Comparison of ENCODE assay signal across 13 cellular contexts in the genomic region with DNA sequence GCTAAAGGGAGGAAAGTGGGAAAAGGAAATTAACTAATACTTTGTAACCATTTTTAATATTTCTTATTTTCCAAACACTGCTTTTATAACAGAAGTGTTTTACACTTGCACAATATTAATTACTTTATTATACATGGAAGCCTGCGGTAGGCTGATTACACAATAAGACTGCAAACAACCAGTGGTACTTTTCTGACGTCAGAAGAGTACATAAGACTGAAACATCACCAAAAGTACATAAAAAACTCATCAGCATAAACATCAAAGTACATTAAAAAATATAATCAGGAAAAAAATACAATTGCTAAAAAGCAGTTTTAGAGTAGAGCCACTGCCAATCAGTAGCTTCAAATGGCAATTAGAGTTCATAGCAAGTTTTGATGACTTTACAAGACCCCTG. TPM values are rescaled to one million over a fixed set of nuclear protein-coding genes. Genes with fewer than 3 reads are reported as not detected.
DNase-seq lines count a peak whose midpoint lies in the region; ATAC-seq and TF ChIP-seq lines count a peak whose summit lies in the region.
"Had no signal": no experiment of that assay in that cellular context is flagged by ENCODE, and none has a peak within 500 bp of the region (broad histone marks: within the 10 kb centered on the region; RNA-seq: fewer than 3 reads in every experiment).

No MANE protein-coding gene starts in this region.

- H3K4me3 ChIP-seq in SK-N-MC, result peak overlapping the region; percentile 51
- peak overlapping the region in 3 of 4 experiments; percentile 9 to 50 (median 25) for H3K4me3 ChIP-seq in fibroblast of lung (replicated peaks in 1 of 4; ENCODE audit: control extremely low read depth in 1 of 4, insufficient read depth in 1 of 4, low read depth in 3 of 4, low read length in 4 of 4)
- H3K4me3 ChIP-seq in gastrocnemius medialis, result peak overlapping the region in 3 of 4 donors; percentile 0 to 26 (median 13)
- H3K4me3 ChIP-seq: Peyer's patch, tibial artery had no signal

- H2AFZ ChIP-seq in fibroblast of lung (ENCODE audit: low read length), result no peak overlapping the region

- H3K4me3 Mint-ChIP-seq in activated T-cell treated with anti-CD3 and anti-CD28 coated beads, Interleukin-2, amount 50 U/mL, for 4 hours, result peak overlapping the region; percentile 46
- H3K4me3 Mint-ChIP-seq: dendritic cell treated with granulocyte-macrophage colony-stimulating factor and Interleukin-4, amounts not matched to agents 40 ng/mL and 50 ng/mL, for 4 days had no signal

- peaks cover 4% of the 10 kb centered on the region for H3K9me3 Mint-ChIP-seq in activated T-cell treated with anti-CD3 and anti-CD28 coated beads, Interleukin-2, amount 50 U/mL, for 4 hours
- H3K9me3 Mint-ChIP-seq: dendritic cell treated with granulocyte-macrophage colony-stimulating factor and Interleukin-4, amounts not matched to agents 40 ng/mL and 50 ng/mL, for 4 days; naive B cell had no signal

- H3K27me3 ChIP-seq in fibroblast of lung (ENCODE audit: control insufficient read depth, insufficient read depth, low read length), result no peaks in the 10 kb centered on the region
- H3K27me3 ChIP-seq in gastrocnemius medialis, result no peaks in the 10 kb centered on the region
- H3K27me3 ChIP-seq: Peyer's patch, tibial artery had no signal

- H3K36me3 ChIP-seq in SK-N-MC (ENCODE audit: insufficient read depth, low read length), result peaks cover 79% of the 10 kb centered on the region
- H3K36me3 ChIP-seq in fibroblast of lung (ENCODE audit: control insufficient read depth, insufficient read depth, low read length), result peaks cover 9% of the 10 kb centered on the region
- H3K36me3 ChIP-seq in gastrocnemius medialis, result peaks cover 0 to 11% of the 10 kb centered on the region in 2 donors

- peaks cover 8% of the 10 kb centered on the region for H3K4me1 ChIP-seq in fibroblast of lung (ENCODE audit: control insufficient read depth, extremely low read depth, insufficient read depth, low read length)
- peaks cover 49 to 57% of the 10 kb centered on the region in 2 donors for H3K4me1 ChIP-seq in gastrocnemius medialis

- intact Hi-C loops in gastrocnemius medialis (cut with DNase I; ENCODE audit: low total_unique reads), result loop anchor here (5.0 kb wide), 1 partner anchor 217 kb away; a partner anchor contains a TSS

- no peaks in the 10 kb centered on the region for H3K9me3 ChIP-seq in SK-N-MC (ENCODE audit: low read depth, low read length)
- H3K9me3 ChIP-seq in fibroblast of lung (ENCODE audit: control insufficient read depth, insufficient read depth, low read depth, low read length), result no peaks in the 10 kb centered on the region
- no peaks in the 10 kb centered on the region for H3K9me3 ChIP-seq in gastrocnemius medialis
- H3K9me3 ChIP-seq: Peyer's patch, tibial artery had no signal

- peaks cover 45% of the 10 kb centered on the region for H3K36me3 Mint-ChIP-seq in activated T-cell treated with anti-CD3 and anti-CD28 coated beads, Interleukin-2, amount 50 U/mL, for 4 hours (ENCODE audit: insufficient read depth)

- no peak for TF ChIP-seq POLR2A in gastrocnemius medialis (IDR thresholded peaks at IDR 0.05)

- no peaks in the 10 kb centered on the region for H4K20me1 ChIP-seq in fibroblast of lung (ENCODE audit: control insufficient read depth, extremely low read depth, insufficient read depth, low read length)

- peak overlapping the region; percentile 58 for H3K4me2 ChIP-seq in fibroblast of lung (ENCODE audit: extremely low read depth, insufficient read depth, low read length)

- no peak for DNase-seq in activated T-cell treated with anti-CD3 and anti-CD28 coated beads, Interleukin-2, amount 50 U/mL, for 4 hours
- DNase-seq in activated T-cell treated with anti-CD3 and anti-CD28 coated beads, Interleukin-2, amount 50 U/mL, for 48 hours, result no peak
- DNase-seq in SK-N-MC (ENCODE audit: low read depth, low spot score) (no peak), fibroblast of lung (ENCODE audit: low read depth in 2 of 2) (peak in 1 of 2 donors; percentile 86), gastrocnemius medialis (no peak), NCI-H82 (lab: John Stamatoyannopoulos, UW) (no peak)
- DNase-seq: naive B cell, NCI-H2029 treated with DMSO at 0.1 percent for 48 hours, Peyer's patch, tibial artery had no signal

- ATAC-seq in activated T-cell treated with anti-CD3 and anti-CD28 coated beads, Interleukin-2, amount 50 U/mL, for 4 hours, result no peak
- ATAC-seq in gastrocnemius medialis (no peak), HG02970 (IDR thresholded peaks at IDR 0.05; ENCODE audit: low FRiP score, unreplicated experiment) (no peak), HG02884 (IDR thresholded peaks at IDR 0.05; ENCODE audit: unreplicated experiment) (no peak)

- H3K4me1 Mint-ChIP-seq in activated T-cell treated with anti-CD3 and anti-CD28 coated beads, Interleukin-2, amount 50 U/mL, for 4 hours (ENCODE audit: low read depth), result peaks cover 64% of the 10 kb centered on the region

- H3K27me3 Mint-ChIP-seq in activated T-cell treated with anti-CD3 and anti-CD28 coated beads, Interleukin-2, amount 50 U/mL, for 4 hours (ENCODE audit: low read depth), result no peaks in the 10 kb centered on the region
- H3K27me3 Mint-ChIP-seq: dendritic cell treated with granulocyte-macrophage colony-stimulating factor and Interleukin-4, amounts not matched to agents 40 ng/mL and 50 ng/mL, for 4 days; naive B cell had no signal

- in situ Hi-C loops in gastrocnemius medialis (cut with MboI; ENCODE audit: low sequenced_read_pairs in 4 of 4), result no loop called here

- H3K79me2 ChIP-seq in fibroblast of lung (ENCODE audit: control insufficient read depth, insufficient read depth, low read length), result peaks cover 47% of the 10 kb centered on the region

- H3K9ac ChIP-seq in SK-N-MC (ENCODE audit: insufficient read length) (no peak overlapping the region), fibroblast of lung (ENCODE audit: insufficient read depth, low read length) (no peak overlapping the region)

- no peak for TF ChIP-seq CTCF in fibroblast of lung (conservative IDR thresholded peaks at IDR 0.05 in 1 of 2, IDR thresholded peaks at IDR 0.05 in 1 of 2; ENCODE audit: low read depth in 1 of 2, low read length in 2 of 2)
- TF ChIP-seq CTCF in gastrocnemius medialis (IDR thresholded peaks at IDR 0.05 in 4 of 5, conservative IDR thresholded peaks at IDR 0.05 in 1 of 5), result no peak

- H3K27ac ChIP-seq in SK-N-MC (no peak overlapping the region), fibroblast of lung (ENCODE audit: insufficient read depth, low read length) (no peak overlapping the region), gastrocnemius medialis (no peak overlapping the region)
- H3K27ac ChIP-seq: Peyer's patch, tibial artery had no signal

RNA-seq across cellular contexts. Expression of a gene that starts 4.6 kb away (rescaled TPM):
- 10 to 100 TPM; 14.2 to 19.5 (median 19.3) TPM for total RNA-seq in activated T-cell treated with anti-CD3 and anti-CD28 coated beads, Interleukin-2, amount 50 U/mL, for 4 hours
- total RNA-seq in fibroblast of lung (32.9 and 39.0 TPM in 2 replicates), gastrocnemius medialis (10 to 100 TPM in 2 of 4 donors, 1 to 10 TPM in 2; 4.9 to 12.4 (median 9.8) TPM)
- 11.1 and 14.0 TPM in 2 replicates for polyA plus RNA-seq in fibroblast of lung
- polyA plus RNA-seq in fibroblast of lung (2012), result 12.8 and 16.3 TPM in 2 replicates
- 7.0 and 14.8 TPM in 2 replicates for polyA minus RNA-seq in fibroblast of lung (ENCODE audit: low replicate concordance)
